ENCODE assay signal across 11 cellular contexts in the genomic region with DNA sequence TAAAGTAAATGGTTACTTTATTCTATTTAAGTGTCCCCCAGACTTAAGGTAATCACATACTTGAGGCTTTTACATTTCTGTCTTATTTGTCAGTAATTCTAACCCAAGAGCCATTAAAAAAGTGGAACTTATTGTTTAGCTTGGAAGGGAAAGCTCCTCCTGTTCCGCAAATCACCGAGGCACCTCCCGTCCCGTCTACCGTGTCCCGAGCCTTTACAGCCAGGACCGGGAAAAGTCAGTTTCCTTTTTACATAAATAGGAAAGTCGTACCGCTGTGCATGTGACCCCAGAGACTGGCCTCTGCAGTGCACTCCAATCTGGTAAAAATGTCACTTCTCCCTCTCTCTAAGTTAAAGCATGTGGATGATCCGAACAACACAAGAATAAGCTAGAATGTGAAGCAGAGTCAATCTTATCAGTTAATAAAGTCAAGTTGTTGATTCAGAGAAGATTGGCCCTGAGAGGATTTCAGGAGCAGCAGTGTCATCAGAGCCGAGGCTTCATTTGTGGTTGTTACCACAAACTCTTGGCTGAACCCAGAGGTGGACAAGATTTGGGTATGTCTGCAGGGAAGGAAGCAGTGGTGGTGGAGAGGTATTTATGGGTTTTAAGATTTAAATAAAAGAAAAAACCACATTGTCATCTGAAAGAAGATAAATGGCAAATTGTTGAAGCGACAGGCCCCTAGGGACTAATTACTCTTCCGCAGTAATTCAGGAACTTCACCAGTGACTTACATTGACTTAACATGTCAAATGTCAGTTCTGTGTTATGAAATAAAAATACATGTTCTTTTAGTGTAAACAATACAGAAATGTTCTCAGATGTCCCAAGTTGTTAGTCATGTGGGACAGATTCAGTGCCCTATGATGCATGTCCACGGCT.
DNase-seq lines count a peak whose midpoint lies in the region; ATAC-seq and TF ChIP-seq lines count a peak whose summit lies in the region.
"Had no signal": no experiment of that assay in that cellular context is flagged by ENCODE, and none has a peak within 500 bp of the region (broad histone marks: within the 10 kb centered on the region; RNA-seq: fewer than 3 reads in every experiment).

No MANE protein-coding gene starts in this region.

- no peak overlapping the region for H3K4me3 ChIP-seq in fibroblast of pulmonary artery (replicated peaks; ENCODE audit: low read depth, low read length)
- H3K4me3 ChIP-seq in spleen = no peak overlapping the region
- H3K4me3 ChIP-seq: hepatocyte had no signal

- TF ChIP-seq CTCF in fibroblast of pulmonary artery (IDR thresholded peaks at IDR 0.05; ENCODE audit: low read length, missing control alignments) (no peak), spleen (IDR thresholded peaks at IDR 0.05 in 8 of 11, conservative IDR thresholded peaks at IDR 0.05 in 3 of 11) (no peak)

- intact Hi-C loops in spleen (cut with DNase I; ENCODE audit: low total_unique reads) = no loop called here

- no peaks in the 10 kb centered on the region for H3K36me3 ChIP-seq in spleen

- peaks cover 0 to 17% (median 8%) of the 10 kb centered on the region in 6 donors for H3K4me1 ChIP-seq in spleen

- DNase-seq in fibroblast of pulmonary artery (ENCODE audit: low read depth) (peak; percentile 27), spleen (peak; percentile 50), NCI-H510A treated with DMSO at 0.1 percent for 48 hours (lab: John Stamatoyannopoulos, UW) (no peak), globus pallidus (ENCODE audit: low spot score) (no peak), retina (no peak), activated gamma-delta T cell (lab: John Stamatoyannopoulos, UW) (no peak)
- DNase-seq: NCI-H2171 treated with DMSO at 0.1 percent for 48 hours had no signal

- TF ChIP-seq POLR2A in spleen (IDR thresholded peaks at IDR 0.05) = no peak

- no peaks in the 10 kb centered on the region for H3K9me3 ChIP-seq in spleen

- H3K27me3 ChIP-seq in spleen (replicated peaks in 1 of 7) = peaks cover 0 to 19% (median 0%) of the 10 kb centered on the region in 7 donors
- H3K27me3 ChIP-seq: hepatocyte had no signal

- ATAC-seq in GM18519 (IDR thresholded peaks at IDR 0.05; ENCODE audit: low FRiP score, unreplicated experiment) (peak; percentile 44), HG03565 (IDR thresholded peaks at IDR 0.05; ENCODE audit: unreplicated experiment) (peak; percentile 44)
- ATAC-seq: activated naive CD4-positive, alpha-beta T cell treated with anti-CD3 and anti-CD28 coated beads, Interleukin-2, amount 50 U/mL, for 72 hours had no signal

- H3K27ac ChIP-seq in spleen = peak overlapping the region in 1 of 8 donors; percentile 5
- H3K27ac ChIP-seq: hepatocyte had no signal

- 13 to 23% (median 18%) methylated on average over 14 of the region's 14 CpGs for WGBS in spleen, 5 donors

Comparison
In these comparisons a context has a peak if more than half of its experiments do, and no peak if none do; other contexts are left out.
1. DNase-seq: peak in fibroblast of pulmonary artery (single experiment) and spleen (single experiment); none in NCI-H510A treated with DMSO at 0.1 percent for 48 hours (single experiment), globus pallidus (single experiment), retina (single experiment) and activated gamma-delta T cell (single experiment).